In genomic region chr2:220506466-220506865, GRCh38 we compare ENCODE assay signal across 1 cellular context.
TF ChIP-seq lines count a peak whose summit lies in the region.

No MANE protein-coding gene starts in this region.

TF ChIP-seq in SK-N-SH treated with all-trans-retinoic acid at 6 μM for 48 hours, 23 proteins besides CTCF, POLR2A, EP300 and RAD21 (continued from another document):
- TF ChIP-seq TSHZ2 (CRISPR knock-in tag; IDR thresholded peaks at IDR 0.05) = no peak
- no peak for TF ChIP-seq ESRRG (CRISPR knock-in tag; IDR thresholded peaks at IDR 0.05)
